In genomic region chr1:209742409-209743144, GRCh38 we compare ENCODE assay signal across 11 cellular contexts. TPM values are rescaled to one million over a fixed set of nuclear protein-coding genes. Genes with fewer than 3 reads are reported as not detected.
DNase-seq lines count a peak whose midpoint lies in the region; ATAC-seq and TF ChIP-seq lines count a peak whose summit lies in the region.
"Had no signal": no experiment of that assay in that cellular context is flagged by ENCODE, and none has a peak within 500 bp of the region (broad histone marks: within the 10 kb centered on the region; RNA-seq: fewer than 3 reads in every experiment).

No MANE protein-coding gene starts in this region.

- DNase-seq in Right ventricle myocardium inferior (ENCODE audit: missing footprints), result no peak
- DNase-seq in cardiac septum (ENCODE audit: low spot score), result no peak
- DNase-seq in myocyte (ENCODE audit: low read depth), result peak; percentile 26
- DNase-seq in vagina (ENCODE audit: extremely low spot score in 2 of 2), result no peak
- no peak for DNase-seq in NCI-H82 treated with DMSO at 0.1 percent for 48 hours (lab: John Stamatoyannopoulos, UW; ENCODE audit: unreplicated experiment)
- DNase-seq in activated T-cell treated with anti-CD3 and anti-CD28 coated beads, Interleukin-2, amount 50 U/mL, for 48 hours, result no peak
- DNase-seq: CD4-positive, CD25-positive, alpha-beta regulatory T cell had no signal

- no peaks in the 10 kb centered on the region for H3K36me3 ChIP-seq in duodenal mucosa (ENCODE audit: control insufficient read depth in 1 of 2, insufficient read depth in 2 of 2, low read length in 2 of 2)
- H3K36me3 ChIP-seq in vagina, result no peaks in the 10 kb centered on the region

- ATAC-seq in Right ventricle myocardium inferior (peak; percentile 65), HG02938 (IDR thresholded peaks at IDR 0.05; ENCODE audit: unreplicated experiment) (no peak)

- H3K4me1 ChIP-seq in duodenal mucosa (ENCODE audit: control insufficient read depth in 1 of 2, insufficient read depth in 2 of 2, low read length in 2 of 2), result peaks cover 18 to 29% of the 10 kb centered on the region in 2 donors
- peaks cover 17% of the 10 kb centered on the region for H3K4me1 ChIP-seq in vagina

- H3K4me3 ChIP-seq in duodenal mucosa (ENCODE audit: low read depth in 1 of 2, low read length in 2 of 2) (peak overlapping the region; percentile 34 to 48), vagina (no peak overlapping the region)

- H3K9ac ChIP-seq in duodenal mucosa (ENCODE audit: low read depth in 1 of 2, low read length in 2 of 2), result no peak overlapping the region

- H3K9me3 ChIP-seq in duodenal mucosa (ENCODE audit: control insufficient read depth in 1 of 2, low read length in 2 of 2) (no peaks in the 10 kb centered on the region), vagina (no peaks in the 10 kb centered on the region)

- no peak for TF ChIP-seq CTCF in vagina (IDR thresholded peaks at IDR 0.05)

- H3K27ac ChIP-seq in duodenal mucosa (ENCODE audit: low read depth, low read length), result no peak overlapping the region
- peak overlapping the region; percentile 13 for H3K27ac ChIP-seq in vagina

- TF ChIP-seq POLR2A in vagina (IDR thresholded peaks at IDR 0.05), result no peak

- H3K27me3 ChIP-seq in duodenal mucosa (ENCODE audit: control insufficient read depth in 1 of 2, insufficient read depth in 2 of 2, low read length in 2 of 2) (no peaks in the 10 kb centered on the region), vagina (no peaks in the 10 kb centered on the region)

- intact Hi-C loops in Right ventricle myocardium inferior (cut with DNase I), result loop anchor here (2.0 kb wide), 1 partner anchor 100 kb away; no protein-coding TSS in a partner anchor
- intact Hi-C loops in cardiac septum (cut with DNase I), result loop anchor here (2.0 kb wide), 2 partner anchors 14 to 100 kb away; no protein-coding TSS in a partner anchor
- intact Hi-C loops in vagina (cut with DNase I), result loop anchor here (10.0 kb wide), 1 partner anchor 48 kb away; no protein-coding TSS in a partner anchor

RNA-seq across cellular contexts. Expression of gene TRAF3IP3, which starts 13.3 kb away (rescaled TPM):
- total RNA-seq in Right ventricle myocardium inferior, result 1.7 TPM
- 1.00 TPM for total RNA-seq in cardiac septum
- total RNA-seq in myocyte, result 0.03 and 0.05 TPM in 2 replicates
- polyA plus RNA-seq in myocyte (2012), result 0.18 TPM
- total RNA-seq in vagina, result 7.1 TPM
- total RNA-seq: HT1080, NCI-H460 had no signal

RNA-seq across cellular contexts. Expression of gene HSD11B1, which starts 37.9 kb away (rescaled TPM):
- total RNA-seq in Right ventricle myocardium inferior, result 4.3 TPM
- 15.0 TPM for total RNA-seq in cardiac septum
- total RNA-seq in myocyte, result 1.2 and 2.0 TPM in 2 replicates
- polyA plus RNA-seq in myocyte (2012), result 0.63 TPM
- total RNA-seq in vagina, result 18.7 TPM
- total RNA-seq: NCI-H460 had no signal

RNA-seq across cellular contexts. Expression of gene C1orf74, which starts 41.8 kb away (rescaled TPM):
- total RNA-seq in Right ventricle myocardium inferior (1.8 TPM), cardiac septum (1.6 TPM), myocyte (2.6 and 4.1 TPM in 2 replicates), vagina (2.0 TPM)
- 1.9 TPM for polyA plus RNA-seq in myocyte (2012)

Comparison
In these comparisons a context has a peak if more than half of its experiments do, and no peak if none do; other contexts are left out.
1. H3K4me3 ChIP-seq: peak in duodenal mucosa (2 of 2); none in vagina (0 of 2).